10 cellular contexts compared by ENCODE assay signal in genomic region chr6:154511735-154512097, GRCh38. TPM values are rescaled to one million over a fixed set of nuclear protein-coding genes. Genes with fewer than 3 reads are reported as not detected.
DNase-seq lines count a peak whose midpoint lies in the region; TF ChIP-seq lines count a peak whose summit lies in the region.
"Had no signal": no experiment of that assay in that cellular context is flagged by ENCODE, and none has a peak within 500 bp of the region (broad histone marks: within the 10 kb centered on the region; RNA-seq: fewer than 3 reads in every experiment).

No MANE protein-coding gene starts in this region.

- peaks cover 4% of the 10 kb centered on the region for H3K4me1 Mint-ChIP-seq in activated CD4-positive, alpha-beta T cell treated with anti-CD3 and anti-CD28 coated beads, Interleukin-2, amount 10 ng/mL, durations not matched to agents 24 days and 14 days

- no peaks in the 10 kb centered on the region for H3K9me3 Mint-ChIP-seq in activated CD4-positive, alpha-beta T cell treated with anti-CD3 and anti-CD28 coated beads, Interleukin-2, amount 10 ng/mL, durations not matched to agents 24 days and 14 days

- H3K9me3 ChIP-seq in tibial artery = no peaks in the 10 kb centered on the region

- H3K27me3 ChIP-seq in tibial artery = no peaks in the 10 kb centered on the region

- intact Hi-C loops in activated CD4-positive, alpha-beta T cell treated with anti-CD3 and anti-CD28 coated beads, Interleukin-2, amount 10 ng/mL, durations not matched to agents 24 days and 14 days (cut with micrococcal nuclease) = no loop called here
- intact Hi-C loops in tibial artery (cut with DNase I; ENCODE audit: low total_unique reads) = no loop called here

- no peak overlapping the region for H3K27ac Mint-ChIP-seq in activated CD4-positive, alpha-beta T cell treated with anti-CD3 and anti-CD28 coated beads, Interleukin-2, amount 10 ng/mL, durations not matched to agents 24 days and 14 days

- no peak for TF ChIP-seq CTCF in tibial artery (IDR thresholded peaks at IDR 0.05)

- peak overlapping the region; percentile 93 to 98 for H3K27ac ChIP-seq in tibial artery

- H3K4me3 ChIP-seq in tibial artery = peak overlapping the region; percentile 79 to 93

- peak overlapping the region; percentile 20 for H3K4me3 Mint-ChIP-seq in activated CD4-positive, alpha-beta T cell treated with anti-CD3 and anti-CD28 coated beads, Interleukin-2, amount 10 ng/mL, durations not matched to agents 24 days and 14 days

- H3K36me3 Mint-ChIP-seq in activated CD4-positive, alpha-beta T cell treated with anti-CD3 and anti-CD28 coated beads, Interleukin-2, amount 10 ng/mL, durations not matched to agents 24 days and 14 days (ENCODE audit: low read depth) = no peaks in the 10 kb centered on the region

- no peaks in the 10 kb centered on the region for H3K36me3 ChIP-seq in tibial artery

- peaks cover 61% of the 10 kb centered on the region for H3K27me3 Mint-ChIP-seq in activated CD4-positive, alpha-beta T cell treated with anti-CD3 and anti-CD28 coated beads, Interleukin-2, amount 10 ng/mL, durations not matched to agents 24 days and 14 days

- DNase-seq in activated CD4-positive, alpha-beta T cell treated with anti-CD3 and anti-CD28 coated beads, Interleukin-2, amount 10 ng/mL, durations not matched to agents 24 days and 14 days = no peak
- DNase-seq in activated CD4-positive, alpha-beta T cell treated with anti-CD3 and anti-CD28 coated beads for 48 hours = no peak
- peak; percentile 60 for DNase-seq in SHP77 treated with DMSO at 0.1 percent for 48 hours (lab: John Stamatoyannopoulos, UW)
- DNase-seq in kidney glomerular epithelial cell (lab: John Stamatoyannopoulos, UW) = peak; percentile 71
- no peak for DNase-seq in tibial artery
- no peak for DNase-seq in NCI-H2107 (lab: John Stamatoyannopoulos, UW)
- DNase-seq in cerebellum (ENCODE audit: low spot score) = no peak
- no peak for DNase-seq in stimulated activated naive CD4-positive, alpha-beta T cell treated with Interleukin-2 at 50 U/mL for 16 hours (lab: John Stamatoyannopoulos, UW)
- DNase-seq: RPMI8226; stimulated activated CD4-positive, alpha-beta T cell treated with anti-CD3 and anti-CD28 coated beads, Interleukin-12 subunit alpha, Interleukin-12 subunit beta, amount 100 ng/mL, for 4 hours had no signal

- peaks cover 0 to 40% (median 14%) of the 10 kb centered on the region in 4 donors for H3K4me1 ChIP-seq in tibial artery

RNA-seq across cellular contexts. Expression of gene CNKSR3, which starts 1.2 kb away (rescaled TPM):
- total RNA-seq in activated CD4-positive, alpha-beta T cell treated with anti-CD3 and anti-CD28 coated beads, Interleukin-2, amount 10 ng/mL, durations not matched to agents 24 days and 14 days = not detected in 2 replicates
- 1.7 TPM for total RNA-seq in cerebellum

Comparison
In these comparisons a context has a peak if more than half of its experiments do, and no peak if none do; other contexts are left out.
1. DNase-seq: peak in SHP77 treated with DMSO at 0.1 percent for 48 hours (single experiment) and kidney glomerular epithelial cell (single experiment); none in activated CD4-positive, alpha-beta T cell treated with anti-CD3 and anti-CD28 coated beads, Interleukin-2, amount 10 ng/mL, durations not matched to agents 24 days and 14 days (single experiment), activated CD4-positive, alpha-beta T cell treated with anti-CD3 and anti-CD28 coated beads for 48 hours (single experiment), tibial artery (0 of 2), NCI-H2107 (single experiment), cerebellum (single experiment) and stimulated activated naive CD4-positive, alpha-beta T cell treated with Interleukin-2 at 50 U/mL for 16 hours (single experiment).